In genomic region chr4:166886708-166887107, GRCh38 we compare ENCODE assay signal across 31 cellular contexts.
"Had no signal": no experiment of that assay in that cellular context is flagged by ENCODE, and none has a peak within 500 bp of the region (broad histone marks: within the 10 kb centered on the region; RNA-seq: fewer than 3 reads in every experiment).

No MANE protein-coding gene starts in this region.

- H3K27me3 ChIP-seq: adrenal gland, ascending aorta, body of pancreas, brain microvascular endothelial cell, breast epithelium, cardiac muscle cell had no signal

- H3K36me3 ChIP-seq: adrenal gland, ascending aorta, brain microvascular endothelial cell, breast epithelium, cardiac muscle cell had no signal

- DNase-seq: activated effector memory CD4-positive, alpha-beta T cell treated with anti-CD3 and anti-CD28 coated beads, Interleukin-2, amount 50 U/mL, for 16 hours; activated effector memory CD4-positive, alpha-beta T cell treated with Interleukin-2 at 50 U/mL for 16 hours; activated gamma-delta T cell; activated gamma-delta T cell treated with Interleukin-2 at 50 U/mL for 16 hours; activated naive CD4-positive, alpha-beta T cell; activated naive CD4-positive, alpha-beta T cell treated with anti-CD3 and anti-CD28 coated beads for 36 hours; activated naive CD4-positive, alpha-beta T cell treated with anti-CD3 and anti-CD28 coated beads, Interleukin-2, amount 10 ng/mL, durations not matched to agents 7 days and 5 days; activated naive CD4-positive, alpha-beta T cell treated with anti-CD3 and anti-CD28 coated beads, Interleukin-2, amount 50 U/mL, for 16 hours; activated naive CD4-positive, alpha-beta T cell treated with Interleukin-2 at 50 U/mL for 16 hours; activated naive CD8-positive, alpha-beta T cell treated with anti-CD3 and anti-CD28 coated beads for 36 hours; activated naive CD8-positive, alpha-beta T cell treated with anti-CD3 and anti-CD28 coated beads, Interleukin-2, amount 10 ng/mL, durations not matched to agents 7 days and 5 days; activated naive CD8-positive, alpha-beta T cell treated with anti-CD3 and anti-CD28 coated beads, Interleukin-2, amount 50 U/mL, for 24 hours; activated T-cell treated with anti-CD3 and anti-CD28 coated beads, Interleukin-2, amount 50 U/mL, for 1 hour; activated T-cell treated with anti-CD3 and anti-CD28 coated beads, Interleukin-2, amount 50 U/mL, for 24 hours; activated T-cell treated with anti-CD3 and anti-CD28 coated beads, Interleukin-2, amount 50 U/mL, for 4 hours; activated T-cell treated with anti-CD3 and anti-CD28 coated beads, Interleukin-2, amount 50 U/mL, for 48 hours; activated T-cell treated with anti-CD3 and anti-CD28 coated beads, Interleukin-2, amount 50 U/mL, for 72 hours; adrenal gland; amniotic stem cell; amygdala; anterior cingulate cortex; aorta; body of pancreas; brain microvascular endothelial cell; central memory CD4-positive, alpha-beta T cell; cerebellar nuclear complex had no signal

- H3K27ac ChIP-seq: adrenal gland, ascending aorta, body of pancreas, brain microvascular endothelial cell, breast epithelium, cardiac muscle cell had no signal

- H3K4me3 ChIP-seq: adrenal gland, ascending aorta, body of pancreas, breast epithelium, cardiac muscle cell had no signal

- ATAC-seq: activated naive CD4-positive, alpha-beta T cell treated with anti-CD3 and anti-CD28 coated beads, Interleukin-2, amount 50 U/mL, for 72 hours; activated naive CD8-positive, alpha-beta T cell treated with anti-CD3 and anti-CD28 coated beads, Interleukin-2, amount 50 U/mL, for 24 hours; activated T-cell treated with anti-CD3 and anti-CD28 coated beads, Interleukin-2, amount 50 U/mL, for 4 hours; activated T-cell treated with anti-CD3 and anti-CD28 coated beads, Interleukin-2, amount 50 U/mL, for 72 hours; activated T-helper 17 cell treated with anti-CD3 and anti-CD28 coated beads, Interleukin-2, amount 50 U/mL, for 72 hours; body of pancreas had no signal

- H3K9me3 ChIP-seq: adrenal gland, ascending aorta, body of pancreas, breast epithelium had no signal

- H3K4me1 ChIP-seq: adrenal gland, ascending aorta, body of pancreas, breast epithelium had no signal
